Comparison of ENCODE assay signal across 22 cellular contexts in the genomic region with DNA sequence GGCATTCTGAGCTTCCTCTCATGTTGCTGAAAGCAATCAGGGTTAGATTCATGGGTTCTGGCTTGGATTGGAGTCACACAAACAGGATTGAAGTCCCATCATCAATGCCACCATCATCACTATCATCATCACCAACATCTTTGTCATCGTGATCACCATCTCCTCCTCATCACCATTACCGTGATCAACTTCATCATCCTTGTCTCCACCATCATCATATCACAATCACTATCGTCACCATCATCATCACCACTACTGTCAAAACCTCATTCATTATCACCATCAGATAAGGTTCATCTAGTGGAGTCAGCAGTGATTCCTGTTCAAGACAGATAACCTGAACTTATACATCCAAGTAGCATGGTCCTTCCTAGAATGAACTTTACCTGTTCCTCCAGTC.
DNase-seq lines count a peak whose midpoint lies in the region; ATAC-seq, FAIRE-seq and TF ChIP-seq lines count a peak whose summit lies in the region.
"Had no signal": no experiment of that assay in that cellular context is flagged by ENCODE, and none has a peak within 500 bp of the region (broad histone marks: within the 10 kb centered on the region; RNA-seq: fewer than 3 reads in every experiment).

No MANE protein-coding gene starts in this region.

- CTCF ChIA-PET in A549 (lab: Yijun Ruan, JAX) = interaction anchor here (1.0 kb wide), 1 partner anchor 10 kb away, joined by 3 read pairs; no protein-coding TSS in a partner anchor
- CTCF ChIA-PET in activated CD4-positive, alpha-beta memory T cell treated with anti-CD3 and anti-CD28 coated beads for 36 hours (lab: Charles Lee) = no interaction called here

- H3K4me3 Mint-ChIP-seq in activated CD4-positive, alpha-beta memory T cell treated with anti-CD3 and anti-CD28 coated beads for 36 hours = no peak overlapping the region
- H3K4me3 Mint-ChIP-seq: B cell; CD4-positive, alpha-beta T cell; CD8-positive, alpha-beta T cell had no signal

- TF ChIP-seq POLR2A in A549 (IDR thresholded peaks at IDR 0.05; ENCODE audit: low read length) (no peak), GM12892 (IDR thresholded peaks at IDR 0.05; ENCODE audit: low read depth, low read length) (no peak)

- no peaks in the 10 kb centered on the region for H3K4me1 ChIP-seq in A549
- H3K4me1 ChIP-seq: Caco-2 had no signal

- H3K27ac ChIP-seq in A549 = no peak overlapping the region
- H3K27ac ChIP-seq in VCaP = peak overlapping the region; percentile 19; the same call in 1 of the 2 replicates
- no peak overlapping the region for H3K27ac ChIP-seq in coronary artery
- H3K27ac ChIP-seq: BLaER1 treated with 17β-estradiol and CSF1 and Interleukin-3, amounts not matched to agents 10 nM and 100 nM; C4-2B had no signal

- TF ChIP-seq CTCF in A549 (IDR thresholded peaks at IDR 0.05) = no peak
- TF ChIP-seq CTCF in VCaP (conservative IDR thresholded peaks at IDR 0.05) = no peak
- TF ChIP-seq CTCF in coronary artery (IDR thresholded peaks at IDR 0.05) = no peak

- no peak for ATAC-seq in A549
- ATAC-seq: CD8-positive, alpha-beta T cell had no signal

- no peak overlapping the region for H3K4me3 ChIP-seq in A549
- no peak overlapping the region for H3K4me3 ChIP-seq in coronary artery
- H3K4me3 ChIP-seq: BLaER1 treated with 17β-estradiol and CSF1 and Interleukin-3, amounts not matched to agents 10 nM and 100 nM had no signal

- FAIRE-seq in A549 (lab: Jason Lieb, UNC) = peak; percentile 7
- FAIRE-seq in GM12892 (lab: Jason Lieb, UNC) = peak; percentile 33
- FAIRE-seq: A204.1, D721Med, G401.6, GM12891, GM18507 had no signal

- H3K9me3 ChIP-seq in A549 = no peaks in the 10 kb centered on the region
- H3K9me3 ChIP-seq: Caco-2 had no signal

- H3K4me2 ChIP-seq in A549 = no peak overlapping the region
- H3K4me2 ChIP-seq: BLaER1 treated with 17β-estradiol and CSF1 and Interleukin-3, amounts not matched to agents 10 nM and 100 nM had no signal

- peaks cover 3% of the 10 kb centered on the region for H3K27me3 Mint-ChIP-seq in activated CD4-positive, alpha-beta memory T cell treated with anti-CD3 and anti-CD28 coated beads for 36 hours
- H3K27me3 Mint-ChIP-seq: CD4-positive, alpha-beta T cell had no signal

- DNase-seq in A549 (ENCODE audit: low read depth in 1 of 2, low spot score in 1 of 2) (no peak), GM12892 (ENCODE audit: insufficient read length) (no peak), coronary artery (ENCODE audit: low spot score) (no peak)
- DNase-seq in effector CD4-positive, alpha-beta T cell = no peak
- no peak for DNase-seq in activated CD4-positive, alpha-beta memory T cell treated with anti-CD3 and anti-CD28 coated beads for 36 hours
- DNase-seq: 8988T; AML-193; Caco-2; Calu3; CD4-positive, alpha-beta T cell; CD8-positive, alpha-beta T cell; DMS79 treated with DMSO at 0.1 percent for 48 hours; GF-D8 had no signal

- WGBS in A549 (ENCODE audit: missing lambda C conversion rate) = 14% methylated on average over 3 of the region's 3 CpGs

- no peak overlapping the region for H3K27ac Mint-ChIP-seq in activated CD4-positive, alpha-beta memory T cell treated with anti-CD3 and anti-CD28 coated beads for 36 hours
- H3K27ac Mint-ChIP-seq: B cell; CD4-positive, alpha-beta T cell; CD8-positive, alpha-beta T cell had no signal

- POLR2A ChIA-PET in A549 (lab: Yijun Ruan, JAX) = no interaction called here
- POLR2A ChIA-PET in activated CD4-positive, alpha-beta memory T cell treated with anti-CD3 and anti-CD28 coated beads for 36 hours (lab: Charles Lee) = no interaction called here

- H3K9me3 Mint-ChIP-seq in activated CD4-positive, alpha-beta memory T cell treated with anti-CD3 and anti-CD28 coated beads for 36 hours = no peaks in the 10 kb centered on the region
- H3K9me3 Mint-ChIP-seq: CD4-positive, alpha-beta T cell; CD8-positive, alpha-beta T cell had no signal

- TF ChIP-seq RAD21 in A549 (conservative IDR thresholded peaks at IDR 0.05 in 1 of 2, IDR thresholded peaks at IDR 0.05 in 1 of 2) = no peak

- no peak for TF ChIP-seq EP300 in A549 (IDR thresholded peaks at IDR 0.05)

- intact Hi-C loops in activated CD4-positive, alpha-beta memory T cell treated with anti-CD3 and anti-CD28 coated beads for 36 hours (cut with micrococcal nuclease) = no loop called here

- no peaks in the 10 kb centered on the region for H3K4me1 Mint-ChIP-seq in activated CD4-positive, alpha-beta memory T cell treated with anti-CD3 and anti-CD28 coated beads for 36 hours (ENCODE audit: low read depth)
- H3K4me1 Mint-ChIP-seq: B cell had no signal

- H3K36me3 Mint-ChIP-seq in activated CD4-positive, alpha-beta memory T cell treated with anti-CD3 and anti-CD28 coated beads for 36 hours = no peaks in the 10 kb centered on the region
- H3K36me3 Mint-ChIP-seq: CD8-positive, alpha-beta T cell had no signal

TF ChIP-seq in A549, 52 proteins besides CTCF, POLR2A, EP300 and RAD21:
- no peak for TF ChIP-seq MAFK (IDR thresholded peaks at IDR 0.05; ENCODE audit: partially characterized antibody)
- no peak for TF ChIP-seq GATA3 (IDR thresholded peaks at IDR 0.05; ENCODE audit: borderline replicate concordance)
- TF ChIP-seq MAZ (IDR thresholded peaks at IDR 0.05; ENCODE audit: borderline replicate concordance, low read depth, low read length) = no peak
- TF ChIP-seq NPAS2 (CRISPR knock-in tag; IDR thresholded peaks at IDR 0.05; ENCODE audit: borderline replicate concordance) = no peak
- no peak for TF ChIP-seq BHLHE40 (IDR thresholded peaks at IDR 0.05; ENCODE audit: low read depth, low read length)
- no peak for TF ChIP-seq CBX8 (IDR thresholded peaks at IDR 0.05)
- TF ChIP-seq RNF2 (IDR thresholded peaks at IDR 0.05; ENCODE audit: borderline replicate concordance, low read depth) = no peak
